Comparison of ENCODE assay signal across 8 cellular contexts in the genomic region with DNA sequence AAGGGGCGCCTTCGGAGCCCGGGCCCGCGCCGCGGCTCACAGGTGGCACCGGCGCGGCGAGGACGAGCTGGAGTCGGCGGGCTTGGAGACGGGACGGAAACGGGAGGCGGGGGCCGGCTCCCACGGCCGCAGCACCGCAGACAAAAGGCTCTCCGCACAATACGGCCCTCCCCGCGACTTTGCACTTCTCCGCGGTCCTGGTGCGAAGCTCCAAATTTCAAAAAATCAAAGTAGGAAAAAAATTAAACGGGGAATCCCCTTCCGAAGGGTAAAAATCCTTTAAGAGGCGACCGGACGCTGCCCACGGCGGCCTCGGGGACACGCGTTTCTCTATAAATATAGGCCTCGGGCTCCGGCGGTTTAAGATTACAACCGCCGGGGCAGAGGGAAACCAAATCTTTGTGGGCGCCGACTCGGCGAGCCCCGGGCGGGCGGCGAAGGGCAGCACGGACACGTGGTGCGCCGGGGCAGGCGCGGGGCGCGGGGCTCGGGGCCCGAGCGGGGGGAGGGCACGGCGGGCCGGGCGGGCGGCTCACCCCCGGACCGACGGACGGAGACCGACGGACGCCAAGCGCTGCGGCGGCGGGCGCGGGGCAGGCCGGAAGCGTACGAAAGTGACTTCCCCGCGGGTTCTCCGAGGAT. TPM values are rescaled to one million over a fixed set of nuclear protein-coding genes. Genes with fewer than 3 reads are reported as not detected.
DNase-seq lines count a peak whose midpoint lies in the region; ATAC-seq and TF ChIP-seq lines count a peak whose summit lies in the region.

No MANE protein-coding gene starts in this region.

- H3K4me1 Mint-ChIP-seq in activated CD4-positive, alpha-beta memory T cell treated with anti-CD3 and anti-CD28 coated beads, Interleukin-2, amount 10 ng/mL, durations not matched to agents 7 days and 5 days = peaks cover 40% of the 10 kb centered on the region

- H3K4me2 ChIP-seq in KMS-11 = peak overlapping the region; percentile 63

- H3K79me2 ChIP-seq in KMS-11 (ENCODE audit: insufficient read depth, low read depth) = peaks cover 55% of the 10 kb centered on the region

- H3K27ac Mint-ChIP-seq in activated CD4-positive, alpha-beta memory T cell treated with anti-CD3 and anti-CD28 coated beads, Interleukin-2, amount 10 ng/mL, durations not matched to agents 7 days and 5 days = peak overlapping the region; percentile 88

- POLR2A ChIA-PET in activated CD4-positive, alpha-beta memory T cell treated with anti-CD3 and anti-CD28 coated beads, Interleukin-2, amount 10 ng/mL, durations not matched to agents 7 days and 5 days (lab: Charles Lee) = interaction anchor here (0.9 to 4.9 kb wide), 19 partner anchors 8 to 371 kb away, joined by 3 to 36 read pairs (median 4); partner anchors contain the start of genes HPCAL4 and PPIE

- WGBS in upper lobe of left lung, 2 donors = 0 to 1% methylated on average over 49 to 62 of the region's 87 CpGs

- no peak for TF ChIP-seq POLR2A in upper lobe of left lung (IDR thresholded peaks at IDR 0.05)

- H3K4me1 ChIP-seq in KMS-11 (ENCODE audit: low read depth, poor library complexity, severe bottlenecking) (peaks cover 42% of the 10 kb centered on the region), muscle layer of duodenum (ENCODE audit: control insufficient read depth in 1 of 2, insufficient read depth in 2 of 2, low read length in 2 of 2) (peaks cover 5 to 29% of the 10 kb centered on the region in 2 donors), upper lobe of left lung (peaks cover 19 to 37% (median 29%) of the 10 kb centered on the region in 4 donors)

- peak overlapping the region; percentile 94 for H3K9ac ChIP-seq in KMS-11

- peaks cover 40% of the 10 kb centered on the region for H3K36me3 Mint-ChIP-seq in activated CD4-positive, alpha-beta memory T cell treated with anti-CD3 and anti-CD28 coated beads, Interleukin-2, amount 10 ng/mL, durations not matched to agents 7 days and 5 days (ENCODE audit: low read depth)

- peak overlapping the region; percentile 90 for H3K4me3 Mint-ChIP-seq in activated CD4-positive, alpha-beta memory T cell treated with anti-CD3 and anti-CD28 coated beads, Interleukin-2, amount 10 ng/mL, durations not matched to agents 7 days and 5 days

- H3K27ac ChIP-seq in KMS-11 (peak overlapping the region; percentile 64), epithelial cell of prostate (peak overlapping the region; percentile 64), muscle layer of duodenum (ENCODE audit: low read length) (peak overlapping the region; percentile 72), upper lobe of left lung (peak overlapping the region; percentile 82 to 91 (median 86))

- H4K20me1 ChIP-seq in KMS-11 (ENCODE audit: insufficient read depth) = peaks cover 39% of the 10 kb centered on the region

- TF ChIP-seq CTCF in KMS-11 (conservative IDR thresholded peaks at IDR 0.05; ENCODE audit: low read depth, low read length) (no peak), upper lobe of left lung (IDR thresholded peaks at IDR 0.05) (no peak)

- no peak overlapping the region for H2AFZ ChIP-seq in KMS-11 (ENCODE audit: low read depth)

- peaks cover 22% of the 10 kb centered on the region for H3K36me3 ChIP-seq in KMS-11 (ENCODE audit: insufficient read depth)
- peaks cover 17 to 19% of the 10 kb centered on the region in 2 donors for H3K36me3 ChIP-seq in muscle layer of duodenum (ENCODE audit: control insufficient read depth in 1 of 2, insufficient read depth in 2 of 2, low read length in 2 of 2)
- H3K36me3 ChIP-seq in upper lobe of left lung = peaks cover 8 to 26% (median 12%) of the 10 kb centered on the region in 4 donors

- ATAC-seq in GM21528 (IDR thresholded peaks at IDR 0.05; ENCODE audit: low FRiP score, unreplicated experiment) (peak; percentile 38), upper lobe of left lung (ENCODE audit: low FRiP score in 2 of 2) (peak in 1 of 2 donors; percentile 70)

- no peak overlapping the region for H3K4me3 ChIP-seq in KMS-11 (IDR thresholded peaks at IDR 0.05; ENCODE audit: insufficient read depth, low read depth, low read length)
- peak overlapping the region; percentile 79 to 82 for H3K4me3 ChIP-seq in muscle layer of duodenum (ENCODE audit: low read depth in 1 of 2, low read length in 2 of 2)
- peak overlapping the region; percentile 71 to 90 (median 77) for H3K4me3 ChIP-seq in upper lobe of left lung

- no peaks in the 10 kb centered on the region for H3K9me3 ChIP-seq in muscle layer of duodenum (ENCODE audit: control insufficient read depth in 1 of 2, low read length in 2 of 2)
- no peaks in the 10 kb centered on the region for H3K9me3 ChIP-seq in upper lobe of left lung

- H3K27me3 ChIP-seq in KMS-11 (ENCODE audit: insufficient read depth, low read depth) (no peaks in the 10 kb centered on the region), muscle layer of duodenum (ENCODE audit: low read depth, low read length) (no peaks in the 10 kb centered on the region), upper lobe of left lung (no peaks in the 10 kb centered on the region)

- H3K9me3 Mint-ChIP-seq in activated CD4-positive, alpha-beta memory T cell treated with anti-CD3 and anti-CD28 coated beads, Interleukin-2, amount 10 ng/mL, durations not matched to agents 7 days and 5 days = no peaks in the 10 kb centered on the region

- TF ChIP-seq EP300 in upper lobe of left lung (IDR thresholded peaks at IDR 0.05) = no peak

- H3K27me3 Mint-ChIP-seq in activated CD4-positive, alpha-beta memory T cell treated with anti-CD3 and anti-CD28 coated beads, Interleukin-2, amount 10 ng/mL, durations not matched to agents 7 days and 5 days = no peaks in the 10 kb centered on the region

- CTCF ChIA-PET in activated CD4-positive, alpha-beta memory T cell treated with anti-CD3 and anti-CD28 coated beads, Interleukin-2, amount 10 ng/mL, durations not matched to agents 7 days and 5 days (lab: Charles Lee) = interaction anchor here (0.6 to 1.6 kb wide), 5 partner anchors 13 to 83 kb away, joined by 3 to 6 read pairs (median 4); no protein-coding TSS in a partner anchor

- DNase-seq in DMS153 treated with DMSO at 0.1 percent for 48 hours (lab: John Stamatoyannopoulos, UW; ENCODE audit: unreplicated experiment) = peak; percentile 27
- DNase-seq in activated CD4-positive, alpha-beta memory T cell treated with anti-CD3 and anti-CD28 coated beads, Interleukin-2, amount 10 ng/mL, durations not matched to agents 7 days and 5 days = no peak
- DNase-seq in epithelial cell of prostate (ENCODE audit: low read depth, low spot score) = no peak
- DNase-seq in upper lobe of left lung = peak; percentile 31 to 92
- no peak for DNase-seq in KG1 (lab: John Stamatoyannopoulos, UW)

RNA-seq across cellular contexts. Expression of gene PABPC4, which starts 0.5 kb away (rescaled TPM):
- total RNA-seq in activated CD4-positive, alpha-beta memory T cell treated with anti-CD3 and anti-CD28 coated beads, Interleukin-2, amount 10 ng/mL, durations not matched to agents 7 days and 5 days = 100 to 1,000 TPM; 159 to 161 TPM
- total RNA-seq in upper lobe of left lung = 100 to 1,000 TPM; 121 to 225 (median 195) TPM

Comparison
In these comparisons a context has a peak if more than half of its experiments do, and no peak if none do; other contexts are left out.
1. DNase-seq: peak in DMS153 treated with DMSO at 0.1 percent for 48 hours (single experiment) and upper lobe of left lung (2 of 2); none in activated CD4-positive, alpha-beta memory T cell treated with anti-CD3 and anti-CD28 coated beads, Interleukin-2, amount 10 ng/mL, durations not matched to agents 7 days and 5 days (single experiment), epithelial cell of prostate (single experiment) and KG1 (single experiment).
2. Peak in every context shown above with its lines, with median percentiles within 50 percentile points of each other: H3K27ac ChIP-seq.